ENCODE assay signal across 8 cellular contexts in the genomic region with DNA sequence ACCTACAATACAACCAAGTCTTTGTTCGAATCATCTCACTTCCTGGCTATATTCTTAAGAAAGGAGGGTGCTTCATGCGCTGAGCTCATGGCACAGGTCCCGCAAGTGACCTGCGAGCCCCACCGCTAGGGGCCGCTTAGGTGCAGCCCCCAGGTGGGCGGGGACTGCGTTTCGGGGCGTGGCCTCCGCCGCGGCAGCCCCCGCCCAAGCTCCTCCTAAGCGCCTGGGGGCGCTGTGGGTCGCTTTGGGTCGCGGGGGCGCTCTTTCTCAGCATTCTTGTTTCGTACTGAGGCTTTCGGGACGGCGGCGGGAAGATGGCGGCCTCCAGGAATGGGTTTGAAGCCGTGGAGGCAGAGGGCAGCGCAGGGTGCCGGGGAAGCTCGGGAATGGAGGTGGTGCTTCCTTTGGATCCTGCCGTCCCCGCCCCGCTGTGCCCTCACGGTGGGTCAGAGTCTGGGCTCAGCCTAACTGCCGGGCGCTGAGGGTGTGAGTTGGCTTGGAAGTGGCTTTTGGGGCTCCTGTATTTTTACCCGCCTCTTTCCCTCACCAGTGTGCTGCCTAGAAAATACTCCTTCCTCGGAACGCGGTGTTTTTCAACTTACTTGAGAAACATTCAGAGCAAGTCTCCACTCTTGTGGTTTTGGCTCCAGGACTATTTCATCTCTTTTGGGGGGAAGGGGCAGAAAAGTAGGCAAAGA. TPM values are rescaled to one million over a fixed set of nuclear protein-coding genes. Genes with fewer than 3 reads are reported as not detected.
DNase-seq lines count a peak whose midpoint lies in the region; ATAC-seq, FAIRE-seq and TF ChIP-seq lines count a peak whose summit lies in the region.

A gene with protein sequence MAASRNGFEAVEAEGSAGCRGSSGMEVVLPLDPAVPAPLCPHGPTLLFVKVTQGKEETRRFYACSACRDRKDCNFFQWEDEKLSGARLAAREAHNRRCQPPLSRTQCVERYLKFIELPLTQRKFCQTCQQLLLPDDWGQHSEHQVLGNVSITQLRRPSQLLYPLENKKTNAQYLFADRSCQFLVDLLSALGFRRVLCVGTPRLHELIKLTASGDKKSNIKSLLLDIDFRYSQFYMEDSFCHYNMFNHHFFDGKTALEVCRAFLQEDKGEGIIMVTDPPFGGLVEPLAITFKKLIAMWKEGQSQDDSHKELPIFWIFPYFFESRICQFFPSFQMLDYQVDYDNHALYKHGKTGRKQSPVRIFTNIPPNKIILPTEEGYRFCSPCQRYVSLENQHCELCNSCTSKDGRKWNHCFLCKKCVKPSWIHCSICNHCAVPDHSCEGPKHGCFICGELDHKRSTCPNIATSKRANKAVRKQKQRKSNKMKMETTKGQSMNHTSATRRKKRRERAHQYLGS (plus strand): TSS at position 279 of the 698 bp plus-strand sequence. CDS start 36 bp downstream, at position 315.

- H3K4me2 ChIP-seq in Karpas-422 (ENCODE audit: low read depth, low read length, poor library complexity, severe bottlenecking) (peak within 1 kb of the TSS; percentile 81), fibroblast of lung (ENCODE audit: extremely low read depth, insufficient read depth, low read length) (peak within 1 kb of the TSS; percentile 99)

- H3K79me2 ChIP-seq in Karpas-422 (ENCODE audit: low read length): peaks cover 25% of the 10 kb centered on the region
- peaks cover 3% of the 10 kb centered on the region for H3K79me2 ChIP-seq in fibroblast of lung (ENCODE audit: control insufficient read depth, insufficient read depth, low read length)

- H3K27ac Mint-ChIP-seq in activated T-cell treated with anti-CD3 and anti-CD28 coated beads, Interleukin-2, amount 50 U/mL, for 72 hours: peak within 1 kb of the TSS; percentile 99
- peak within 1 kb of the TSS; percentile 93 to 99 for H3K27ac Mint-ChIP-seq in natural killer cell

- DNase-seq in EH (ENCODE audit: low read depth): peak; percentile 85
- peak; percentile 96 for DNase-seq in Karpas-422
- peak; percentile 79 for DNase-seq in RCC 7860 (ENCODE audit: low spot score)
- peak; percentile 85 to 95 for DNase-seq in activated T-cell treated with anti-CD3 and anti-CD28 coated beads, Interleukin-2, amount 50 U/mL, for 72 hours
- DNase-seq in fibroblast of lung (ENCODE audit: low read depth in 2 of 2): peak; percentile 89 to 93
- peak; percentile 94 for DNase-seq in natural killer cell
- DNase-seq in stimulated activated naive CD4-positive, alpha-beta T cell treated with Interleukin-2 at 50 U/mL for 16 hours (lab: John Stamatoyannopoulos, UW): peak; percentile 84

- peaks cover 39% of the 10 kb centered on the region for H3K4me1 Mint-ChIP-seq in activated T-cell treated with anti-CD3 and anti-CD28 coated beads, Interleukin-2, amount 50 U/mL, for 72 hours (ENCODE audit: low read depth)
- H3K4me1 Mint-ChIP-seq in natural killer cell: peaks cover 12 to 18% of the 10 kb centered on the region in 2 donors

- H3K9ac ChIP-seq in Karpas-422 (ENCODE audit: low read length): peak within 1 kb of the TSS; percentile 82
- peak within 1 kb of the TSS; percentile 94 for H3K9ac ChIP-seq in fibroblast of lung (ENCODE audit: insufficient read depth, low read length)

- H3K4me1 ChIP-seq in Karpas-422 (ENCODE audit: low read length) (peaks cover 27% of the 10 kb centered on the region), fibroblast of lung (ENCODE audit: control insufficient read depth, extremely low read depth, insufficient read depth, low read length) (peaks cover 7% of the 10 kb centered on the region)

- H3K9me3 ChIP-seq in Karpas-422 (ENCODE audit: low read length): no peaks in the 10 kb centered on the region
- no peaks in the 10 kb centered on the region for H3K9me3 ChIP-seq in fibroblast of lung (ENCODE audit: control insufficient read depth, insufficient read depth, low read depth, low read length)

- TF ChIP-seq CTCF in fibroblast of lung (conservative IDR thresholded peaks at IDR 0.05 in 1 of 2, IDR thresholded peaks at IDR 0.05 in 1 of 2; ENCODE audit: low read depth in 1 of 2, low read length in 2 of 2) (peak; percentile 91 to 98), natural killer cell (IDR thresholded peaks at IDR 0.05) (peak; percentile 100)

- H3K9me2 ChIP-seq in Karpas-422 (replicated peaks; ENCODE audit: insufficient read depth, low read length): no peaks in the 10 kb centered on the region

- H3K27me3 ChIP-seq in Karpas-422 (ENCODE audit: low read length) (no peaks in the 10 kb centered on the region), fibroblast of lung (ENCODE audit: control insufficient read depth, insufficient read depth, low read length) (no peaks in the 10 kb centered on the region)

- H3K36me3 Mint-ChIP-seq in activated T-cell treated with anti-CD3 and anti-CD28 coated beads, Interleukin-2, amount 50 U/mL, for 72 hours (ENCODE audit: insufficient read depth in 2 of 2): peaks cover 0 to 14% of the 10 kb centered on the region in 2 donors
- no peaks in the 10 kb centered on the region for H3K36me3 Mint-ChIP-seq in natural killer cell

- H4K20me1 ChIP-seq in Karpas-422 (ENCODE audit: insufficient read depth, low read depth, low read length) (no peaks in the 10 kb centered on the region), fibroblast of lung (ENCODE audit: control insufficient read depth, extremely low read depth, insufficient read depth, low read length) (no peaks in the 10 kb centered on the region)

- intact Hi-C loops in natural killer cell (cut with micrococcal nuclease): loop anchor here (1.0 to 2.0 kb wide), 3 partner anchors 65 to 152 kb away; a partner anchor contains a TSS

- H3K27ac ChIP-seq in Karpas-422 (ENCODE audit: low read length): no peak within 1 kb of the TSS
- peak within 1 kb of the TSS; percentile 82 for H3K27ac ChIP-seq in fibroblast of lung (ENCODE audit: insufficient read depth, low read length)

- H3K27me3 Mint-ChIP-seq in activated T-cell treated with anti-CD3 and anti-CD28 coated beads, Interleukin-2, amount 50 U/mL, for 72 hours (ENCODE audit: low read depth): no peaks in the 10 kb centered on the region
- peaks cover 0 to 7% of the 10 kb centered on the region in 2 donors for H3K27me3 Mint-ChIP-seq in natural killer cell (ENCODE audit: low read depth in 2 of 2)

- ATAC-seq in GM21825 (IDR thresholded peaks at IDR 0.05; ENCODE audit: unreplicated experiment) (peak; percentile 75), natural killer cell (peak; percentile 99 to 100 (median 99))
- peak; percentile 96 to 97 for ATAC-seq in activated T-cell treated with anti-CD3 and anti-CD28 coated beads, Interleukin-2, amount 50 U/mL, for 72 hours (replicated peaks in 1 of 2)

- H3K4me3 ChIP-seq in Karpas-422 (ENCODE audit: low read length): peak within 1 kb of the TSS; percentile 92
- H3K4me3 ChIP-seq in fibroblast of lung (replicated peaks in 1 of 4; ENCODE audit: control extremely low read depth in 1 of 4, insufficient read depth in 1 of 4, low read depth in 3 of 4, low read length in 4 of 4): peak within 1 kb of the TSS; percentile 72 to 99 (median 90)

- H3K4me3 Mint-ChIP-seq in activated T-cell treated with anti-CD3 and anti-CD28 coated beads, Interleukin-2, amount 50 U/mL, for 72 hours: peak within 1 kb of the TSS; percentile 99 to 100
- H3K4me3 Mint-ChIP-seq in natural killer cell: peak within 1 kb of the TSS; percentile 99

- H3K36me3 ChIP-seq in Karpas-422 (ENCODE audit: insufficient read depth, low read length) (no peaks in the 10 kb centered on the region; the same call in 1 of the 2 replicates), fibroblast of lung (ENCODE audit: control insufficient read depth, insufficient read depth, low read length) (no peaks in the 10 kb centered on the region)

- H3K9me3 Mint-ChIP-seq in activated T-cell treated with anti-CD3 and anti-CD28 coated beads, Interleukin-2, amount 50 U/mL, for 72 hours: no peaks in the 10 kb centered on the region
- H3K9me3 Mint-ChIP-seq in natural killer cell: no peaks in the 10 kb centered on the region

- H2AFZ ChIP-seq in Karpas-422 (ENCODE audit: low read length) (peak within 1 kb of the TSS; percentile 58), fibroblast of lung (ENCODE audit: low read length) (peak within 1 kb of the TSS; percentile 98)

- peak; percentile 54 for FAIRE-seq in RCC 7860 (lab: Jason Lieb, UNC)

RNA-seq across cellular contexts. Expression of the gene that starts here (rescaled TPM):
- 11.2 and 11.7 TPM in 2 replicates for total RNA-seq in Karpas-422 (2014; rRNA removed; shearing (Covaris generic); ENCODE audit: low replicate concordance)
- total RNA-seq in activated T-cell treated with anti-CD3 and anti-CD28 coated beads, Interleukin-2, amount 50 U/mL, for 72 hours: 10 to 100 TPM; 14.1 to 16.8 TPM
- total RNA-seq in fibroblast of lung (13.6 and 15.5 TPM in 2 replicates), natural killer cell (10 to 100 TPM in 2 of 3 donors, 1 to 10 TPM in 1; 9.4 to 12.0 (median 10.9) TPM)
- polyA plus RNA-seq in fibroblast of lung: 9.0 and 15.6 TPM in 2 replicates
- 4.9 and 7.2 TPM in 2 replicates for polyA plus RNA-seq in fibroblast of lung (2012)
- 1.5 and 5.4 TPM in 2 replicates for polyA minus RNA-seq in fibroblast of lung (ENCODE audit: low replicate concordance)
